23 cellular contexts compared by ENCODE assay signal in genomic region chr1:112985123-112985522, GRCh38.
DNase-seq lines count a peak whose midpoint lies in the region; ATAC-seq, FAIRE-seq and TF ChIP-seq lines count a peak whose summit lies in the region.
"Had no signal": no experiment of that assay in that cellular context is flagged by ENCODE, and none has a peak within 500 bp of the region (broad histone marks: within the 10 kb centered on the region; RNA-seq: fewer than 3 reads in every experiment).

No MANE protein-coding gene starts in this region.

- no peak for TF ChIP-seq CTCF in MM.1S (IDR thresholded peaks at IDR 0.05; ENCODE audit: low read length)

- ATAC-seq in GM19452 (IDR thresholded peaks at IDR 0.05; ENCODE audit: unreplicated experiment) (peak; percentile 89), HG02973 (IDR thresholded peaks at IDR 0.05; ENCODE audit: unreplicated experiment) (peak; percentile 91), GM19328 (IDR thresholded peaks at IDR 0.05; ENCODE audit: unreplicated experiment) (no peak), GM21737 (IDR thresholded peaks at IDR 0.05; ENCODE audit: unreplicated experiment) (no peak)
- ATAC-seq: left cardiac atrium, mucosa of descending colon, sciatic nerve had no signal

- no peaks in the 10 kb centered on the region for H3K9me3 ChIP-seq in MM.1S (replicated peaks; ENCODE audit: insufficient read depth, low read length)
- H3K9me3 ChIP-seq: mucosa of descending colon, thyroid gland had no signal

- H3K4me3 ChIP-seq in MM.1S (ENCODE audit: low read length), result no peak overlapping the region
- H3K4me3 ChIP-seq: mucosa of descending colon, thyroid gland had no signal

- no peaks in the 10 kb centered on the region for H3K27me3 ChIP-seq in MM.1S (replicated peaks; ENCODE audit: insufficient read depth, low read length)
- H3K27me3 ChIP-seq: thyroid gland had no signal

- no peaks in the 10 kb centered on the region for H3K36me3 ChIP-seq in MM.1S (replicated peaks; ENCODE audit: insufficient read depth, low read length)
- H3K36me3 ChIP-seq: thyroid gland, WERI-Rb-1 had no signal

- FAIRE-seq in GM18507 (lab: Jason Lieb, UNC), result peak; percentile 83

- no peak overlapping the region for H2AFZ ChIP-seq in MM.1S (ENCODE audit: low read length)

- no peaks in the 10 kb centered on the region for H3F3A ChIP-seq in MM.1S (ENCODE audit: insufficient read depth, low read length)

- no peaks in the 10 kb centered on the region for H3K79me2 ChIP-seq in MM.1S (ENCODE audit: low read length)

- no peak overlapping the region for H3K27ac ChIP-seq in MM.1S (ENCODE audit: low read length)
- H3K27ac ChIP-seq: RWPE1, thyroid gland, WERI-Rb-1 had no signal

- no peak overlapping the region for H3K9ac ChIP-seq in MM.1S (ENCODE audit: low read length)

- no peaks in the 10 kb centered on the region for H3K9me2 ChIP-seq in MM.1S (replicated peaks; ENCODE audit: insufficient read depth, low read length)

- no peak overlapping the region for H3K4me2 ChIP-seq in MM.1S (ENCODE audit: low read depth, low read length)

- no peak for DNase-seq in GM18507 (ENCODE audit: extremely low spot score, insufficient read length, low read depth)
- DNase-seq in NCI-H2227 (lab: John Stamatoyannopoulos, UW; ENCODE audit: unreplicated experiment), result peak; percentile 76
- DNase-seq in amygdala (lab: John Stamatoyannopoulos, UW), result no peak
- no peak for DNase-seq in MM.1S
- DNase-seq: activated CD8-positive, alpha-beta memory T cell treated with anti-CD3 and anti-CD28 coated beads, Interleukin-2, amount 50 U/mL, for 48 hours; CD8-positive, alpha-beta memory T cell; effector memory CD4-positive, alpha-beta T cell; EL; hypothalamus; left cardiac atrium; mucosa of descending colon; NCI-H2029 treated with DMSO at 0.1 percent for 48 hours; NCI-H82; stimulated activated CD4-positive, alpha-beta T cell treated with anti-CD3 and anti-CD28 coated beads, Interleukin-2, amount 100 ng/mL, for 48 hours; SW 1271; thyroid gland; WERI-Rb-1 had no signal

- H4K20me1 ChIP-seq in MM.1S (ENCODE audit: insufficient read depth, low read length), result no peaks in the 10 kb centered on the region

- no peaks in the 10 kb centered on the region for H3K4me1 ChIP-seq in MM.1S (ENCODE audit: low read length)
- H3K4me1 ChIP-seq: thyroid gland had no signal

Comparison
In these comparisons a context has a peak if more than half of its experiments do, and no peak if none do; other contexts are left out.
1. ATAC-seq: peak in GM19452 (single experiment) and HG02973 (single experiment); none in GM19328 (single experiment) and GM21737 (single experiment).